In the genomic region with DNA sequence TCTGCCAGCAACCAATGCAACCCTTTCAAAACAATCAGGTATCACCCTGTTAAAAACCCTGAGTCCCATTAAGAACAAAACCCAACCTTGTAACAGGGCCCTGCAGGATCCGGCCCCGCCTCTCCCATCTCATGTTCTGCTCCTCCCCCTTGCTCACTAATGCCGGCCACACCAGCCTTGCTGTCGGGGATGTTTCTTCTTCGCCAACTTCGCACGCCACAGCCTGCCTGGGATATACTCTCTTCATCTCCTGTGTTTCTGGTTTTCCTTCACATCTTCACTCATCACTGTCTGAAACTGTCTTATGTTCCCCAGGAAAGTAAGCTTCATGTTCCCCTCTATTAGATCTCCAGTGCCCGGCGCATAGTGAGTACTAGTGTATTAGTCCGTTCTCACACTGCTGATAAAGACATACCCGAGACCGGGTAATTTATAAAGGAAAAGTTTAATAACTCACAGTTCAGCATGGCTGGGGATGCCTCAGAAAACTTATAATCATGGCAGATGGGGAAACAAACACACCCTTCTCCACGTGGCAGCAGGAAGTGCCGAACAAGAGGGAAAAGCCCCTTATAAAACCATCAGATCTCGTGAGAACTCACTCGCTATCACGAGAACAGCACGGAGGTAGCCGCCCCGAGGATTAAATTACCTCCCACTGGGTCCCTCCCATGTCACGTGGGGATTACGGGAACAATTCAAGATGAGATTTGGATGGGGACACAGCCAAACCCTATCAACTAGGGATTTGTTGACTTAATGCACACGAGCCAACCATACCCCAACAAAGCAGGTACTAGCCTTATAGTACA, we compare ENCODE assay signal across 9 cellular contexts. TPM values are rescaled to one million over a fixed set of nuclear protein-coding genes. Genes with fewer than 3 reads are reported as not detected.
A peak's percentile ranks its signal among the peaks of the same experiment; 100 is the strongest.
DNase-seq lines count a peak whose midpoint lies in the region; ATAC-seq, FAIRE-seq and TF ChIP-seq lines count a peak whose summit lies in the region.
"Had no signal": no experiment of that assay in that cellular context is flagged by ENCODE, and none has a peak within 500 bp of the region (broad histone marks: within the 10 kb centered on the region; RNA-seq: fewer than 3 reads in every experiment).

No MANE protein-coding gene starts in this region.

- no peak overlapping the region for H3K4me3 Mint-ChIP-seq in activated T-helper 1 cell treated with anti-CD3 and anti-CD28 coated beads, Interleukin-12 subunit alpha, Interleukin-12 subunit beta, Interleukin-2, Interleukin-4 antibody, amounts not matched to agents 30 ng/mL and 10 ng/mL and 1 ng/mL, durations not matched to agents 14 hours and 24 hours and 36 hours

- H3K9ac ChIP-seq in H1 (replicated peaks in 1 of 4; ENCODE audit: extremely low read depth in 1 of 4, low read depth in 3 of 4, low read length in 3 of 4), result peak overlapping the region in 3 of 4 experiments; percentile 65 to 96 (median 74); a peak in 6 of 7 replicates
- peak overlapping the region; percentile 90 for H3K9ac ChIP-seq in mesenchymal stem cell (ENCODE audit: low read length)

- CTCF ChIA-PET in AG04449 (lab: Yijun Ruan, JAX), result interaction anchor here (1.2 to 5.6 kb wide), 2 partner anchors 163 to 164 kb away, joined by 3 to 61 read pairs; no protein-coding TSS in a partner anchor
- CTCF ChIA-PET in H1 (lab: Charles Lee; ENCODE audit: partially characterized antibody), result interaction anchor here (1.2 to 3.2 kb wide), 6 partner anchors 13 to 135 kb away, joined by 4 to 13 read pairs (median 8); partner anchors contain the start of gene OCSTAMP

- TF ChIP-seq EP300 in H1 (IDR thresholded peaks at IDR 0.05; ENCODE audit: borderline replicate concordance in 1 of 2, low read depth in 2 of 2, low read length in 2 of 2), result no peak

- H3K79me1 ChIP-seq in H1 (ENCODE audit: low read depth, low read length) (peaks cover 8% of the 10 kb centered on the region; the same call in 1 of the 2 replicates), mesenchymal stem cell (replicated peaks; ENCODE audit: low read length, poor library complexity, severe bottlenecking) (peaks cover 31% of the 10 kb centered on the region)

- H2BK20ac ChIP-seq in H1 (ENCODE audit: low read length), result no peak overlapping the region

- peak overlapping the region; percentile 55; the same call in 1 of the 2 replicates for H3K18ac ChIP-seq in H1 (ENCODE audit: extremely low read depth, low read length)
- peak overlapping the region in 1 of 2 experiments; percentile 43 for H3K18ac ChIP-seq in mesenchymal stem cell (ENCODE audit: low read depth in 1 of 2, low read length in 2 of 2)

- H3K27ac Mint-ChIP-seq in activated T-helper 1 cell treated with anti-CD3 and anti-CD28 coated beads, Interleukin-12 subunit alpha, Interleukin-12 subunit beta, Interleukin-2, Interleukin-4 antibody, amounts not matched to agents 30 ng/mL and 10 ng/mL and 1 ng/mL, durations not matched to agents 14 hours and 24 hours and 36 hours, result no peak overlapping the region

- no peak overlapping the region for H4K8ac ChIP-seq in H1 (ENCODE audit: extremely low read depth, insufficient read depth, low read length)
- H4K8ac ChIP-seq in mesenchymal stem cell (ENCODE audit: low read length), result no peak overlapping the region

- H3K4me1 Mint-ChIP-seq in activated T-helper 1 cell treated with anti-CD3 and anti-CD28 coated beads, Interleukin-12 subunit alpha, Interleukin-12 subunit beta, Interleukin-2, Interleukin-4 antibody, amounts not matched to agents 30 ng/mL and 10 ng/mL and 1 ng/mL, durations not matched to agents 14 hours and 24 hours and 36 hours (ENCODE audit: low read depth), result peaks cover 57% of the 10 kb centered on the region

- whole genome bisulfite sequencing in H1 (ENCODE audit: extremely low coverage in 1 of 2, insufficient coverage in 1 of 2, insufficient read length in 1 of 2, insufficient replicate concordance in 2 of 2, low coverage in 1 of 2, low lambda C conversion rate in 2 of 2, missing lambda C conversion rate in 1 of 2), 2 experiments, result 20% methylated on average over 23 of the region's 23 CpGs; no CpG with 5 or more reads in 1 of the 2 experiments
- WGBS in mesenchymal stem cell, result 29% methylated on average over 21 of the region's 23 CpGs

- H3K27ac ChIP-seq in H1 (ENCODE audit: low read depth, low read length) (peak overlapping the region; percentile 76), mesenchymal stem cell (ENCODE audit: low read length, poor library complexity, severe bottlenecking) (peak overlapping the region; percentile 36)

- H3K14ac ChIP-seq in H1 (ENCODE audit: insufficient read length), result no peak overlapping the region
- H3K14ac ChIP-seq in mesenchymal stem cell (ENCODE audit: low read length in 2 of 2), result no peak overlapping the region

- peaks cover 0 to 3% of the 10 kb centered on the region in 2 experiments for H4K20me1 ChIP-seq in H1 (replicated peaks in 1 of 2; ENCODE audit: control insufficient read depth in 1 of 2, insufficient read depth in 2 of 2, low read length in 2 of 2)

- H3K9me3 Mint-ChIP-seq in activated T-helper 1 cell treated with anti-CD3 and anti-CD28 coated beads, Interleukin-12 subunit alpha, Interleukin-12 subunit beta, Interleukin-2, Interleukin-4 antibody, amounts not matched to agents 30 ng/mL and 10 ng/mL and 1 ng/mL, durations not matched to agents 14 hours and 24 hours and 36 hours, result no peaks in the 10 kb centered on the region

- H3K4me1 ChIP-seq in H1 (replicated peaks in 1 of 4; ENCODE audit: control insufficient read depth in 3 of 4, insufficient read depth in 4 of 4, low read length in 3 of 4), result peaks cover 14 to 28% (median 17%) of the 10 kb centered on the region in 4 experiments
- peaks cover 4% of the 10 kb centered on the region for H3K4me1 ChIP-seq in mesenchymal stem cell (ENCODE audit: control insufficient read depth, insufficient read depth, low read depth, low read length)

- H3K27me3 Mint-ChIP-seq in activated T-helper 1 cell treated with anti-CD3 and anti-CD28 coated beads, Interleukin-12 subunit alpha, Interleukin-12 subunit beta, Interleukin-2, Interleukin-4 antibody, amounts not matched to agents 30 ng/mL and 10 ng/mL and 1 ng/mL, durations not matched to agents 14 hours and 24 hours and 36 hours (ENCODE audit: insufficient read depth), result no peaks in the 10 kb centered on the region

- H3K36me3 ChIP-seq in H1 (ENCODE audit: control insufficient read depth in 2 of 4, insufficient read depth in 4 of 4, low read length in 3 of 4), result peaks cover 2 to 33% (median 14%) of the 10 kb centered on the region in 4 experiments; a peak in 7 of 8 replicates
- H3K36me3 ChIP-seq in mesenchymal stem cell (ENCODE audit: control insufficient read depth in 1 of 2, insufficient read depth in 2 of 2, low read depth in 1 of 2, low read length in 2 of 2), result peaks cover 12 to 36% of the 10 kb centered on the region in 2 experiments

- no peaks in the 10 kb centered on the region for H3K27me3 ChIP-seq in H1 (replicated peaks in 1 of 4; ENCODE audit: control insufficient read depth in 3 of 4, extremely low read depth in 1 of 4, insufficient read depth in 3 of 4, low read length in 3 of 4)
- H3K27me3 ChIP-seq in mesenchymal stem cell (ENCODE audit: control insufficient read depth in 1 of 2, insufficient read depth in 1 of 2, low read length in 2 of 2), result no peaks in the 10 kb centered on the region

- FAIRE-seq in H1 (lab: Jason Lieb, UNC), result no peak

- POLR2A ChIA-PET in AG04449 (lab: Yijun Ruan, JAX) (no interaction called here), H1 (lab: Charles Lee; ENCODE audit: partially characterized antibody) (interaction anchor here (0.6 to 5.7 kb wide), 25 partner anchors 9 to 226 kb away, joined by 3 to 36 read pairs (median 4); partner anchors contain the start of gene ZNF334)

- H2BK12ac ChIP-seq in H1 (ENCODE audit: low read depth, low read length), result peak overlapping the region; percentile 53; the same call in 1 of the 2 replicates
- H2BK12ac ChIP-seq in mesenchymal stem cell (ENCODE audit: low read length in 2 of 2), result peak overlapping the region in 1 of 2 experiments; percentile 32

- TF ChIP-seq CTCF in AG04449 (IDR thresholded peaks at IDR 0.05; ENCODE audit: insufficient read depth, low read length, missing control alignments) (no peak), H1 (IDR thresholded peaks at IDR 0.05; ENCODE audit: control extremely low read depth in 1 of 3, insufficient read depth in 1 of 3, low read depth in 1 of 3, low read length in 3 of 3) (no peak)

- no peak overlapping the region for H2BK15ac ChIP-seq in H1 (ENCODE audit: low read length)
- no peak overlapping the region for H2BK15ac ChIP-seq in mesenchymal stem cell (ENCODE audit: low read depth, poor library complexity, severe bottlenecking)

- H3K23me2 ChIP-seq in H1 (ENCODE audit: low read depth, low read length), result peaks cover 8% of the 10 kb centered on the region

- no peak overlapping the region for H3K56ac ChIP-seq in H1 (replicated peaks; ENCODE audit: insufficient read length, low read depth, low read length)

- H3K36me3 Mint-ChIP-seq in activated T-helper 1 cell treated with anti-CD3 and anti-CD28 coated beads, Interleukin-12 subunit alpha, Interleukin-12 subunit beta, Interleukin-2, Interleukin-4 antibody, amounts not matched to agents 30 ng/mL and 10 ng/mL and 1 ng/mL, durations not matched to agents 14 hours and 24 hours and 36 hours (ENCODE audit: low read depth), result peaks cover 30% of the 10 kb centered on the region

- H4K5ac ChIP-seq in H1 (ENCODE audit: insufficient read length, low read depth, low read length), result no peak overlapping the region

- peak overlapping the region; percentile 47 for H3K4me3 ChIP-seq in AG04449 (ENCODE audit: low read depth, low read length)
- H3K4me3 ChIP-seq in H1 (ENCODE audit: extremely low read depth in 1 of 4, insufficient read depth in 2 of 4, low read depth in 3 of 4, low read length in 4 of 4), result peak overlapping the region; percentile 36 to 81 (median 55)
- H3K4me3 ChIP-seq in mesenchymal stem cell (ENCODE audit: insufficient read depth in 1 of 2, low read depth in 1 of 2, low read length in 2 of 2), result peak overlapping the region in 1 of 2 experiments; percentile 77

- no peak for TF ChIP-seq RAD21 in H1 (IDR thresholded peaks at IDR 0.05 in 1 of 2, conservative IDR thresholded peaks at IDR 0.05 in 1 of 2; ENCODE audit: low read depth in 2 of 2, low read length in 2 of 2)

- H2BK120ac ChIP-seq in H1 (replicated peaks; ENCODE audit: low read depth, low read length), result no peak overlapping the region
- no peak overlapping the region for H2BK120ac ChIP-seq in mesenchymal stem cell (ENCODE audit: low read depth, low read length)

- peak; percentile 76 to 84 for TF ChIP-seq POLR2A in H1 (IDR thresholded peaks at IDR 0.05; ENCODE audit: control extremely low read depth in 1 of 2, low read depth in 2 of 2, low read length in 2 of 2)

- H3K79me2 ChIP-seq in H1 (ENCODE audit: control insufficient read depth in 1 of 2, insufficient read depth in 2 of 2, low read length in 2 of 2), result peaks cover 10 to 74% of the 10 kb centered on the region in 2 experiments

- H4K91ac ChIP-seq in H1 (replicated peaks; ENCODE audit: insufficient read length, low read length) (peak overlapping the region; percentile 25), mesenchymal stem cell (ENCODE audit: low read length) (no peak overlapping the region)

- H3K9me3 ChIP-seq in H1 (ENCODE audit: insufficient read depth in 2 of 2, low read depth in 1 of 2, low read length in 1 of 2), result no peaks in the 10 kb centered on the region
- no peaks in the 10 kb centered on the region for H3K9me3 ChIP-seq in mesenchymal stem cell (ENCODE audit: control insufficient read depth, low read length)

- H3K23ac ChIP-seq in H1 (ENCODE audit: insufficient read length) (no peak overlapping the region), mesenchymal stem cell (ENCODE audit: low read length in 2 of 2) (no peak overlapping the region)

- H3K4me2 ChIP-seq in H1 (ENCODE audit: insufficient read depth in 1 of 2, low read depth in 2 of 2, low read length in 2 of 2), result peak overlapping the region; percentile 70 to 97
- no peak overlapping the region for H3K4me2 ChIP-seq in mesenchymal stem cell (ENCODE audit: low read length, poor library complexity, severe bottlenecking)

- H3K4ac ChIP-seq in H1 (replicated peaks; ENCODE audit: insufficient read length, low read depth, low read length) (no peak overlapping the region), mesenchymal stem cell (ENCODE audit: low read depth in 1 of 2, low read length in 2 of 2) (no peak overlapping the region)

- intact Hi-C loops in activated T-helper 1 cell treated with anti-CD3 and anti-CD28 coated beads, Interleukin-12 subunit alpha, Interleukin-12 subunit beta, Interleukin-2, Interleukin-4 antibody, amounts not matched to agents 30 ng/mL and 10 ng/mL and 1 ng/mL, durations not matched to agents 14 hours and 24 hours and 36 hours (cut with micrococcal nuclease), result no loop called here

- peak overlapping the region; percentile 46 for H2BK5ac ChIP-seq in H1 (ENCODE audit: low read depth, low read length)
- no peak overlapping the region for H2BK5ac ChIP-seq in mesenchymal stem cell (ENCODE audit: low read depth, low read length, poor library complexity, severe bottlenecking)

- DNase-seq in AG04449 (ENCODE audit: low read depth, low spot score) (no peak), NCI-H510A (lab: John Stamatoyannopoulos, UW) (peak; percentile 79), H1 (ENCODE audit: low read depth in 1 of 2, low spot score in 2 of 2) (peak in 1 of 2 experiments; percentile 79), mesenchymal stem cell (peak; percentile 62), GDM1 (lab: John Stamatoyannopoulos, UW) (no peak), germinal center (ENCODE audit: low spot score) (no peak)
- DNase-seq in activated T-helper 1 cell treated with anti-CD3 and anti-CD28 coated beads, Interleukin-12 subunit alpha, Interleukin-12 subunit beta, Interleukin-2, Interleukin-4 antibody, amounts not matched to agents 30 ng/mL and 10 ng/mL and 1 ng/mL, durations not matched to agents 14 hours and 24 hours and 36 hours (ENCODE audit: low spot score), result no peak

- H2AK5ac ChIP-seq in H1 (ENCODE audit: low read depth, low read length) (no peak overlapping the region; the same call in 1 of the 2 replicates), mesenchymal stem cell (ENCODE audit: low read length, severe bottlenecking) (no peak overlapping the region)

- no peak overlapping the region for H2AFZ ChIP-seq in H1 (ENCODE audit: low read length)
- H2AFZ ChIP-seq in mesenchymal stem cell (ENCODE audit: low read depth, low read length), result no peak overlapping the region

- ATAC-seq in GM19455 (IDR thresholded peaks at IDR 0.05; ENCODE audit: unreplicated experiment), result no peak

RNA-seq across cellular contexts. Expression of gene TP53RK, which starts 5.1 kb away (rescaled TPM):
- 16.3 TPM in 2 replicates for total RNA-seq in H1 (2021; fragmentation: NEBNext Ultra II Directional; extraction: Animal tissue kit (Norgen Biotek cat#: 25700))
- polyA plus RNA-seq in H1 (2011; rRNA removed), result 8.5 and 8.7 TPM in 2 replicates
- 8.8 TPM for polyA plus RNA-seq in H1 (2011; cell fraction: cytosol; rRNA removed)
- 6.9 TPM for polyA plus RNA-seq in H1 (2011; cell fraction: nucleus; rRNA removed)
- polyA plus RNA-seq in H1 (2012, experiment 1 of 2), result 9.7 to 12.2 TPM (median 10.6 TPM) in 4 replicates
- polyA plus RNA-seq in H1 (2012, experiment 2 of 2), result 11.4 TPM
- polyA plus RNA-seq in H1 (2013, experiment 1 of 2), result 12.9 TPM
- 12.9 TPM for polyA plus RNA-seq in H1 (2013, experiment 2 of 2)
- 8.1 and 9.2 TPM in 2 replicates for polyA minus RNA-seq in H1 (2011; rRNA and poly(A)+ RNA removed)
- polyA minus RNA-seq in H1 (2011; cell fraction: cytosol; rRNA and poly(A)+ RNA removed), result 8.0 TPM
- polyA minus RNA-seq in H1 (2011; cell fraction: nucleus; rRNA and poly(A)+ RNA removed), result 10.1 TPM
- polyA plus RNA-seq in mesenchymal stem cell (2013, experiment 1 of 2), result 13.0 TPM
- polyA plus RNA-seq in mesenchymal stem cell (2013, experiment 2 of 2), result 13.9 TPM
- 16.8 and 18.5 TPM in 2 replicates for total RNA-seq in activated T-helper 1 cell treated with anti-CD3 and anti-CD28 coated beads, Interleukin-12 subunit alpha, Interleukin-12 subunit beta, Interleukin-2, Interleukin-4 antibody, amounts not matched to agents 30 ng/mL and 10 ng/mL and 1 ng/mL, durations not matched to agents 14 hours and 24 hours and 36 hours

RNA-seq across cellular contexts. Expression of gene SLC2A10, which starts 25.3 kb away (rescaled TPM):
- 9.7 and 9.9 TPM in 2 replicates for total RNA-seq in H1 (2021; fragmentation: NEBNext Ultra II Directional; extraction: Animal tissue kit (Norgen Biotek cat#: 25700))
- polyA plus RNA-seq in H1 (2011; rRNA removed), result 9.0 and 11.9 TPM in 2 replicates
- 8.0 TPM for polyA plus RNA-seq in H1 (2011; cell fraction: cytosol; rRNA removed)
- polyA plus RNA-seq in H1 (2011; cell fraction: nucleus; rRNA removed), result 8.4 TPM
- 6.6 to 8.4 TPM (median 7.0 TPM) in 4 replicates for polyA plus RNA-seq in H1 (2012, experiment 1 of 2)
- polyA plus RNA-seq in H1 (2012, experiment 2 of 2), result 5.1 TPM
- polyA plus RNA-seq in H1 (2013, experiment 1 of 2), result 9.4 TPM
- 9.3 TPM for polyA plus RNA-seq in H1 (2013, experiment 2 of 2)
- polyA minus RNA-seq in H1 (2011; rRNA and poly(A)+ RNA removed), result 14.3 and 14.7 TPM in 2 replicates
- polyA minus RNA-seq in H1 (2011; cell fraction: cytosol; rRNA and poly(A)+ RNA removed), result 14.3 TPM
- 13.5 TPM for polyA minus RNA-seq in H1 (2011; cell fraction: nucleus; rRNA and poly(A)+ RNA removed)
- polyA plus RNA-seq in mesenchymal stem cell (2013, experiment 1 of 2), result 35.9 TPM
- polyA plus RNA-seq in mesenchymal stem cell (2013, experiment 2 of 2), result 37.1 TPM
- total RNA-seq in activated T-helper 1 cell treated with anti-CD3 and anti-CD28 coated beads, Interleukin-12 subunit alpha, Interleukin-12 subunit beta, Interleukin-2, Interleukin-4 antibody, amounts not matched to agents 30 ng/mL and 10 ng/mL and 1 ng/mL, durations not matched to agents 14 hours and 24 hours and 36 hours, result not detected in 2 replicates
- total RNA-seq: T-helper 2 cell treated with Interferon-gamma antibody and Interleukin-4, amounts not matched to agents 100 ng/mL and 5 ng/mL, for 36 hours had no signal

RNA-seq across cellular contexts. Expression of gene SLC13A3, which starts 32.9 kb away (rescaled TPM):
- 9.4 and 9.8 TPM in 2 replicates for total RNA-seq in H1 (2021; fragmentation: NEBNext Ultra II Directional; extraction: Animal tissue kit (Norgen Biotek cat#: 25700))
- 12.6 and 15.4 TPM in 2 replicates for polyA plus RNA-seq in H1 (2011; rRNA removed)
- polyA plus RNA-seq in H1 (2011; cell fraction: cytosol; rRNA removed), result 11.3 TPM
- polyA plus RNA-seq in H1 (2011; cell fraction: nucleus; rRNA removed), result 21.6 TPM
- polyA plus RNA-seq in H1 (2012, experiment 1 of 2), result 9.8 to 12.4 TPM (median 11.1 TPM) in 4 replicates
- polyA plus RNA-seq in H1 (2012, experiment 2 of 2), result 10.3 TPM
- 11.2 TPM for polyA plus RNA-seq in H1 (2013, experiment 1 of 2)
- 11.1 TPM for polyA plus RNA-seq in H1 (2013, experiment 2 of 2)
- polyA minus RNA-seq in H1 (2011; rRNA and poly(A)+ RNA removed), result 19.3 and 23.0 TPM in 2 replicates
- 8.4 TPM for polyA minus RNA-seq in H1 (2011; cell fraction: cytosol; rRNA and poly(A)+ RNA removed)
- 19.6 TPM for polyA minus RNA-seq in H1 (2011; cell fraction: nucleus; rRNA and poly(A)+ RNA removed)
- 0.62 TPM for polyA plus RNA-seq in mesenchymal stem cell (2013, experiment 1 of 2)
- 0.66 TPM for polyA plus RNA-seq in mesenchymal stem cell (2013, experiment 2 of 2)
- total RNA-seq in activated T-helper 1 cell treated with anti-CD3 and anti-CD28 coated beads, Interleukin-12 subunit alpha, Interleukin-12 subunit beta, Interleukin-2, Interleukin-4 antibody, amounts not matched to agents 30 ng/mL and 10 ng/mL and 1 ng/mL, durations not matched to agents 14 hours and 24 hours and 36 hours, result 0.24 TPM in 1 of 2 replicates, not detected in the other
- total RNA-seq: T-helper 2 cell treated with Interferon-gamma antibody and Interleukin-4, amounts not matched to agents 100 ng/mL and 5 ng/mL, for 36 hours had no signal

Comparison
In these comparisons a context has a peak if more than half of its experiments do, and no peak if none do; other contexts are left out.
1. DNase-seq: peak in NCI-H510A (single experiment) and mesenchymal stem cell (single experiment); none in AG04449 (single experiment), activated T-helper 1 cell treated with anti-CD3 and anti-CD28 coated beads, Interleukin-12 subunit alpha, Interleukin-12 subunit beta, Interleukin-2, Interleukin-4 antibody, amounts not matched to agents 30 ng/mL and 10 ng/mL and 1 ng/mL, durations not matched to agents 14 hours and 24 hours and 36 hours (single experiment), GDM1 (single experiment) and germinal center (single experiment).
2. RNA of gene SLC2A10, which starts 25.3 kb away (total RNA-seq): 9.7 to 9.9 TPM in H1; not detected in activated T-helper 1 cell treated with anti-CD3 and anti-CD28 coated beads, Interleukin-12 subunit alpha, Interleukin-12 subunit beta, Interleukin-2, Interleukin-4 antibody, amounts not matched to agents 30 ng/mL and 10 ng/mL and 1 ng/mL, durations not matched to agents 14 hours and 24 hours and 36 hours; every median in the first group is over 10 times any median in the second.